Comparison of ENCODE assay signal across 11 cellular contexts in the genomic region with DNA sequence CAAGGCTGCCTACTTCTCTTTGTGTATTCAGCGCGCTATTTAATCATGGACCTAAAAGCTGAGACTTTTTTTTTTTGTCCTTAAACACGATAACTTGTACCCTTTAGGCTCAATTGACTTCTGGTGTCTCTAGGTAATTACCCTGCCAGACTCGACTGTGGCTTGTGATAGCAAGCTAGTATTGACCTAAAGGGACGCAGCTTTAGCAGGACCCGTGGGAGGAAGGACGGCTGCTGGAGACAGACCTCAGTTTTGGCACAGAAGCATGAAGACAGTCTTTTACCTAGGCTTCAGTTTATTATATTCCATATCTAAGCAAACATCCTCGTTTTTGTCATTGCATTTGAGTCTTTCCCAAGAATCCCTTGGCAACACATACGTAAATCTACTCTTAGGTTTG.
"Had no signal": no experiment of that assay in that cellular context is flagged by ENCODE, and none has a peak within 500 bp of the region (broad histone marks: within the 10 kb centered on the region; RNA-seq: fewer than 3 reads in every experiment).

No MANE protein-coding gene starts in this region.

- H3K9me3 ChIP-seq: HAP-1 had no signal

- H3K9me3 Mint-ChIP-seq: H9, HFFc6 had no signal

- H3K4me3 Mint-ChIP-seq: GM23338, H9, HFFc6 had no signal

- H3K36me3 ChIP-seq: HAP-1 had no signal

- DNase-seq: GM23248, GOT3, H7, H9, HCEC 1CT, HFFc6 had no signal

- ATAC-seq: GM23338, HCT116 had no signal

- H3K27ac ChIP-seq: GM23248 had no signal

- H3K27ac Mint-ChIP-seq: GM23338, H9, HFFc6 had no signal

- H3K4me1 ChIP-seq: HAP-1 had no signal

- FAIRE-seq: H1, H54 had no signal

- H3K4me3 ChIP-seq: GM23248, GM23338, HAP-1 had no signal
